In genomic region chr20:19784511-19785172, GRCh38 we compare ENCODE assay signal across 8 cellular contexts. TPM values are rescaled to one million over a fixed set of nuclear protein-coding genes. Genes with fewer than 3 reads are reported as not detected.
DNase-seq lines count a peak whose midpoint lies in the region; ATAC-seq and TF ChIP-seq lines count a peak whose summit lies in the region.

No MANE protein-coding gene starts in this region.

- DNase-seq in AG08396 (ENCODE audit: low spot score) = peak; percentile 63
- peak; percentile 32 for DNase-seq in NCI-H128 (lab: John Stamatoyannopoulos, UW; ENCODE audit: unreplicated experiment)
- DNase-seq in SKM-1 (lab: John Stamatoyannopoulos, UW; ENCODE audit: unreplicated experiment) = peak; percentile 18
- DNase-seq in endothelial cell (ENCODE audit: low spot score) = peak; percentile 64
- peak; percentile 66 to 72 for DNase-seq in thyroid gland

- no peak for ATAC-seq in GM19351 (IDR thresholded peaks at IDR 0.05; ENCODE audit: unreplicated experiment)

- TF ChIP-seq CTCF in GM12873 (IDR thresholded peaks at IDR 0.05; ENCODE audit: insufficient read depth, low read depth, low read length, missing control alignments) (peak; percentile 73), endothelial cell (IDR thresholded peaks at IDR 0.05; ENCODE audit: unreplicated experiment) (peak; percentile 76), thyroid gland (IDR thresholded peaks at IDR 0.05) (peak; percentile 21 to 91 (median 74))

- no peaks in the 10 kb centered on the region for H3K27me3 ChIP-seq in thyroid gland

- H3K9me3 Mint-ChIP-seq in endothelial cell (ENCODE audit: unreplicated experiment) = no peaks in the 10 kb centered on the region

- no peak overlapping the region for H3K4me3 Mint-ChIP-seq in endothelial cell (ENCODE audit: unreplicated experiment)

- H3K9me3 ChIP-seq in mesodermal cell (ENCODE audit: control insufficient read depth, low read length) (peaks cover 6% of the 10 kb centered on the region), thyroid gland (no peaks in the 10 kb centered on the region)

- peak overlapping the region; percentile 78 for H3K27ac ChIP-seq in mesodermal cell (ENCODE audit: low read depth, low read length, severe bottlenecking)
- peak overlapping the region; percentile 53 to 80 (median 69) for H3K27ac ChIP-seq in thyroid gland

- intact Hi-C loops in thyroid gland (cut with DNase I) = loop anchor here (5.0 kb wide), 2 partner anchors 92 to 213 kb away; no protein-coding TSS in a partner anchor

- peaks cover 2% of the 10 kb centered on the region for H3K27me3 Mint-ChIP-seq in endothelial cell (ENCODE audit: unreplicated experiment)

- WGBS in mesodermal cell (ENCODE audit: insufficient coverage in 2 of 2), 2 experiments = 31 to 36% methylated on average over 6 to 7 of the region's 11 CpGs
- WGBS in thyroid gland, 2 donors = 11 to 12% methylated on average over 11 of the region's 11 CpGs

- H3K4me1 Mint-ChIP-seq in endothelial cell (ENCODE audit: unreplicated experiment) = peaks cover 27% of the 10 kb centered on the region

- H3K4me3 ChIP-seq in mesodermal cell (ENCODE audit: extremely low read depth, insufficient read depth, low read length, poor library complexity, severe bottlenecking) (no peak overlapping the region), thyroid gland (replicated peaks in 1 of 3) (no peak overlapping the region)

- H3K4me1 ChIP-seq in mesodermal cell (ENCODE audit: control insufficient read depth, insufficient read depth, low read length, poor library complexity, severe bottlenecking) (peaks cover 28% of the 10 kb centered on the region), thyroid gland (peaks cover 27 to 36% of the 10 kb centered on the region in 2 donors)

- peak overlapping the region; percentile 72 for H3K27ac Mint-ChIP-seq in endothelial cell (ENCODE audit: unreplicated experiment)

- no peak for TF ChIP-seq POLR2A in thyroid gland (IDR thresholded peaks at IDR 0.05)

- no peaks in the 10 kb centered on the region for H3K36me3 Mint-ChIP-seq in endothelial cell (ENCODE audit: low read depth, unreplicated experiment)

- no peaks in the 10 kb centered on the region for H3K36me3 ChIP-seq in mesodermal cell (ENCODE audit: control insufficient read depth, insufficient read depth, low read length)
- H3K36me3 ChIP-seq in thyroid gland = no peaks in the 10 kb centered on the region

RNA-seq across cellular contexts. Expression of gene RIN2, which starts 26.6 kb away (rescaled TPM):
- 57.5 TPM for total RNA-seq in endothelial cell (ENCODE audit: unreplicated experiment)
- polyA plus RNA-seq in mesodermal cell (2013, experiment 1 of 2) = 39.8 TPM
- polyA plus RNA-seq in mesodermal cell (2013, experiment 2 of 2) = 32.0 TPM
- total RNA-seq in thyroid gland = 10 to 100 TPM; 64.5 to 89.4 (median 77.5) TPM

Comparison
In these comparisons a context has a peak if more than half of its experiments do, and no peak if none do; other contexts are left out.
1. DNase-seq: peak in every context shown above with its lines; median percentile 69 in thyroid gland; 64 in endothelial cell; 63 in AG08396; 32 in NCI-H128; 18 in SKM-1.